8 cellular contexts compared by ENCODE assay signal in genomic region chr7:87220026-87220733, GRCh38.
DNase-seq lines count a peak whose midpoint lies in the region; ATAC-seq lines count a peak whose summit lies in the region.

No MANE protein-coding gene starts in this region.

- DNase-seq in 8988T (peak; percentile 47), NCI-H2171 (lab: John Stamatoyannopoulos, UW) (peak; percentile 90), cerebellar nuclear complex (lab: John Stamatoyannopoulos, UW) (peak; percentile 18 to 53), kidney tubule cell (ENCODE audit: low spot score) (peak; percentile 89)
- peak; percentile 51 to 62 for DNase-seq in stimulated activated CD4-positive, alpha-beta T cell treated with anti-CD3 and anti-CD28 coated beads, Interleukin-1b, Interleukin-23, amount 100 ng/mL, for 1 hour (ENCODE audit: low read depth in 2 of 2)

- ATAC-seq in GM18517 (IDR thresholded peaks at IDR 0.05; ENCODE audit: unreplicated experiment), result peak; percentile 26
- ATAC-seq in HG03025 (IDR thresholded peaks at IDR 0.05; ENCODE audit: low FRiP score, unreplicated experiment), result peak; percentile 40
- peak; percentile 62 to 66 for ATAC-seq in activated CD4-positive, CD25-positive, alpha-beta regulatory T cell treated with anti-CD3 and anti-CD28 coated beads, Interleukin-2, amount 50 U/mL, for 24 hours

Comparison
In these comparisons a context has a peak if more than half of its experiments do, and no peak if none do; other contexts are left out.
1. Peak in every context shown above with its lines: DNase-seq and ATAC-seq.
2. DNase-seq: peak in every context shown above with its lines; median percentile 90 in NCI-H2171; 89 in kidney tubule cell; 56 in stimulated activated CD4-positive, alpha-beta T cell treated with anti-CD3 and anti-CD28 coated beads, Interleukin-1b, Interleukin-23, amount 100 ng/mL, for 1 hour; 47 in 8988T; 36 in cerebellar nuclear complex.